Comparison of ENCODE assay signal across 9 cellular contexts in genomic region chr18:38244360-38244940, GRCh38.
"Had no signal": no experiment of that assay in that cellular context is flagged by ENCODE, and none has a peak within 500 bp of the region (broad histone marks: within the 10 kb centered on the region; RNA-seq: fewer than 3 reads in every experiment).

No MANE protein-coding gene starts in this region.

- H2AFZ ChIP-seq: GM23248 had no signal

- H3K27ac Mint-ChIP-seq: HFFc6 had no signal

- H3K4me3 ChIP-seq: GM23248, HAP-1, K562 had no signal

- H3K27ac ChIP-seq: GM23248 had no signal

- H3K36me3 ChIP-seq: HAP-1 had no signal

- H3K4me1 ChIP-seq: HAP-1 had no signal

- H3K9me3 ChIP-seq: HAP-1 had no signal

- H3K4me3 Mint-ChIP-seq: HFFc6 had no signal

- DNase-seq: GM23248, GOT3, H7, HFFc6, IMR-90, KG1 had no signal

- ATAC-seq: HCT116, K562 had no signal

- H3K9ac ChIP-seq: GM23248 had no signal
